In genomic region chr14:65225299-65226159, GRCh38 we compare ENCODE assay signal across 12 cellular contexts.
DNase-seq lines count a peak whose midpoint lies in the region; ATAC-seq and TF ChIP-seq lines count a peak whose summit lies in the region.
"Had no signal": no experiment of that assay in that cellular context is flagged by ENCODE, and none has a peak within 500 bp of the region (broad histone marks: within the 10 kb centered on the region; RNA-seq: fewer than 3 reads in every experiment).

No MANE protein-coding gene starts in this region.

- no peak for TF ChIP-seq CTCF in neural progenitor cell (IDR thresholded peaks at IDR 0.05)

- H3K36me3 Mint-ChIP-seq in activated T-helper 17 cell treated with anti-CD3 and anti-CD28 coated beads, Interleukin-2, amount 50 U/mL, for 72 hours (ENCODE audit: low read depth) = no peaks in the 10 kb centered on the region
- no peaks in the 10 kb centered on the region for H3K36me3 Mint-ChIP-seq in neural progenitor cell

- H3K9me3 ChIP-seq in neural progenitor cell (ENCODE audit: low read depth) = no peaks in the 10 kb centered on the region

- ATAC-seq in HG03175 (IDR thresholded peaks at IDR 0.05; ENCODE audit: unreplicated experiment) = peak; percentile 28
- peak; percentile 14 for ATAC-seq in activated T-helper 17 cell treated with anti-CD3 and anti-CD28 coated beads, Interleukin-2, amount 50 U/mL, for 72 hours (replicated peaks)

- peaks cover 34% of the 10 kb centered on the region for H3K4me1 Mint-ChIP-seq in activated T-helper 17 cell treated with anti-CD3 and anti-CD28 coated beads, Interleukin-2, amount 50 U/mL, for 72 hours
- peaks cover 66% of the 10 kb centered on the region for H3K4me1 Mint-ChIP-seq in neural progenitor cell

- no peaks in the 10 kb centered on the region for H3K36me3 ChIP-seq in neural progenitor cell

- H3K4me3 Mint-ChIP-seq in activated T-helper 17 cell treated with anti-CD3 and anti-CD28 coated beads, Interleukin-2, amount 50 U/mL, for 72 hours = peak overlapping the region; percentile 9
- peak overlapping the region; percentile 2 for H3K4me3 Mint-ChIP-seq in neural progenitor cell

- H3K9me3 Mint-ChIP-seq in activated T-helper 17 cell treated with anti-CD3 and anti-CD28 coated beads, Interleukin-2, amount 50 U/mL, for 72 hours = no peaks in the 10 kb centered on the region
- H3K9me3 Mint-ChIP-seq in neural progenitor cell = peaks cover 4% of the 10 kb centered on the region

- peak; percentile 50 for DNase-seq in COLO668 (lab: John Stamatoyannopoulos, UW; ENCODE audit: unreplicated experiment)
- DNase-seq in neural progenitor cell (ENCODE audit: low spot score) = no peak
- no peak for DNase-seq in D341Med (ENCODE audit: low spot score)
- no peak for DNase-seq in HCEC 1CT
- no peak for DNase-seq in NCI-H82 (lab: John Stamatoyannopoulos, UW)
- DNase-seq: EL; stimulated activated CD4-positive, alpha-beta T cell treated with anti-CD3 and anti-CD28 coated beads, Interleukin-12 subunit alpha, Interleukin-12 subunit beta, amount 100 ng/mL, for 4 hours; stimulated activated CD8-positive, alpha-beta memory T cell treated with anti-CD3 and anti-CD28 coated beads, Interleukin-4, amount 100 ng/mL, for 48 hours; T1000 had no signal

- no peak overlapping the region for H3K9ac ChIP-seq in neural progenitor cell

- H3K4me2 ChIP-seq in neural progenitor cell = peak overlapping the region; percentile 8

- peaks cover 53% of the 10 kb centered on the region for H3F3A ChIP-seq in neural progenitor cell (ENCODE audit: low read depth)

- no peak overlapping the region for H3K27ac Mint-ChIP-seq in activated T-helper 17 cell treated with anti-CD3 and anti-CD28 coated beads, Interleukin-2, amount 50 U/mL, for 72 hours
- H3K27ac Mint-ChIP-seq in neural progenitor cell = peak overlapping the region; percentile 92

- H3K27ac ChIP-seq in neural progenitor cell = no peak overlapping the region
- H3K27ac ChIP-seq: HL-60 had no signal

- peak overlapping the region; percentile 8 for H2AFZ ChIP-seq in neural progenitor cell (replicated peaks)

- peaks cover 55% of the 10 kb centered on the region for H3K4me1 ChIP-seq in neural progenitor cell

- no peak overlapping the region for H3K4me3 ChIP-seq in neural progenitor cell

- H3K27me3 ChIP-seq in neural progenitor cell = no peaks in the 10 kb centered on the region

- H3K79me2 ChIP-seq in neural progenitor cell (ENCODE audit: low read depth) = no peaks in the 10 kb centered on the region

- no peaks in the 10 kb centered on the region for H4K20me1 ChIP-seq in neural progenitor cell (ENCODE audit: low read depth)

- H3K27me3 Mint-ChIP-seq in activated T-helper 17 cell treated with anti-CD3 and anti-CD28 coated beads, Interleukin-2, amount 50 U/mL, for 72 hours = no peaks in the 10 kb centered on the region
- peaks cover 2% of the 10 kb centered on the region for H3K27me3 Mint-ChIP-seq in neural progenitor cell (ENCODE audit: insufficient read depth, low read depth)
